ENCODE assay signal across 14 cellular contexts in genomic region chr1:232891116-232891515, GRCh38. TPM values are rescaled to one million over a fixed set of nuclear protein-coding genes. Genes with fewer than 3 reads are reported as not detected.
DNase-seq lines count a peak whose midpoint lies in the region; ATAC-seq, FAIRE-seq and TF ChIP-seq lines count a peak whose summit lies in the region.
"Had no signal": no experiment of that assay in that cellular context is flagged by ENCODE, and none has a peak within 500 bp of the region (broad histone marks: within the 10 kb centered on the region; RNA-seq: fewer than 3 reads in every experiment).

No MANE protein-coding gene starts in this region.

- peak; percentile 79 for DNase-seq in AG09319 (ENCODE audit: extremely low read depth, low read depth)
- peak; percentile 64 for DNase-seq in HTR-8/SVneo (ENCODE audit: insufficient read length, low spot score)
- DNase-seq in adipocyte (ENCODE audit: low read depth) = peak; percentile 88
- peak; percentile 91 for DNase-seq in mesenchymal stem cell
- DNase-seq in WTC11 (ENCODE audit: low spot score) = no peak
- DNase-seq in OCI-M2 (lab: John Stamatoyannopoulos, UW; ENCODE audit: unreplicated experiment) = no peak
- DNase-seq in RPMI8226 = no peak
- DNase-seq in NCI-H526 treated with DMSO at 0.1 percent for 48 hours (lab: John Stamatoyannopoulos, UW) = no peak
- DNase-seq: activated CD4-positive, CD25-positive, alpha-beta regulatory T cell; Caco-2; NCI-H2171; stomach had no signal

- H2AK5ac ChIP-seq in mesenchymal stem cell (ENCODE audit: low read length, severe bottlenecking) = no peak overlapping the region

- H3K4me2 ChIP-seq in mesenchymal stem cell (ENCODE audit: low read length, poor library complexity, severe bottlenecking) = no peak overlapping the region

- H3K4ac ChIP-seq in mesenchymal stem cell (ENCODE audit: low read depth in 1 of 2, low read length in 2 of 2) = no peak overlapping the region

- CTCF ChIA-PET in WTC11 (lab: Charles Lee) = interaction anchor here (0.7 to 2.6 kb wide), 2 partner anchors 11 to 264 kb away, joined by 3 to 6 read pairs; no protein-coding TSS in a partner anchor

- H3K4me1 ChIP-seq in adipocyte (ENCODE audit: control insufficient read depth, insufficient read depth, low read length) = peaks cover 23% of the 10 kb centered on the region
- H3K4me1 ChIP-seq in mesenchymal stem cell (ENCODE audit: control insufficient read depth, insufficient read depth, low read depth, low read length) = no peaks in the 10 kb centered on the region
- H3K4me1 ChIP-seq: Caco-2, stomach had no signal

- no peak overlapping the region for H3K23ac ChIP-seq in mesenchymal stem cell (ENCODE audit: low read length in 2 of 2)

- H3K27ac ChIP-seq in mesenchymal stem cell (ENCODE audit: low read length, poor library complexity, severe bottlenecking) = peak overlapping the region; percentile 75
- H3K27ac ChIP-seq: stomach had no signal

- no CpG with 5 or more reads among the region's 3 CpGs for WGBS in mesenchymal stem cell

- no peak overlapping the region for H3K27ac Mint-ChIP-seq in WTC11
- H3K27ac Mint-ChIP-seq: natural killer cell treated with Interleukin-12 subunit alpha and Interleukin-12 subunit beta and Interleukin-15 and Interleukin-18, amount 100 ng/mL, for 72 hours had no signal

- H3K27me3 ChIP-seq in adipocyte (replicated peaks; ENCODE audit: control insufficient read depth, insufficient read depth, low read length) (no peaks in the 10 kb centered on the region), mesenchymal stem cell (ENCODE audit: control insufficient read depth in 1 of 2, insufficient read depth in 1 of 2, low read length in 2 of 2) (no peaks in the 10 kb centered on the region)
- H3K27me3 ChIP-seq: stomach had no signal

- no peaks in the 10 kb centered on the region for H3K79me1 ChIP-seq in mesenchymal stem cell (replicated peaks; ENCODE audit: low read length, poor library complexity, severe bottlenecking)

- H4K8ac ChIP-seq in mesenchymal stem cell (ENCODE audit: low read length) = no peak overlapping the region

- H3K9me3 Mint-ChIP-seq in WTC11 = peaks cover 32% of the 10 kb centered on the region
- H3K9me3 Mint-ChIP-seq: natural killer cell treated with Interleukin-12 subunit alpha and Interleukin-12 subunit beta and Interleukin-15 and Interleukin-18, amount 100 ng/mL, for 72 hours had no signal

- no peak overlapping the region for H2AFZ ChIP-seq in mesenchymal stem cell (ENCODE audit: low read depth, low read length)

- H3K27me3 Mint-ChIP-seq in WTC11 (ENCODE audit: low read depth) = no peaks in the 10 kb centered on the region; the same call in 1 of the 2 replicates

- H2BK5ac ChIP-seq in mesenchymal stem cell (ENCODE audit: low read depth, low read length, poor library complexity, severe bottlenecking) = no peak overlapping the region

- no peak for FAIRE-seq in HTR-8/SVneo (lab: Jason Lieb, UNC)
- FAIRE-seq: GM18507 had no signal

- H3K4me3 ChIP-seq in adipocyte (ENCODE audit: low read length) (no peak overlapping the region), mesenchymal stem cell (ENCODE audit: insufficient read depth in 1 of 2, low read depth in 1 of 2, low read length in 2 of 2) (no peak overlapping the region)
- H3K4me3 ChIP-seq: stomach had no signal

- no peak overlapping the region for H3K4me3 Mint-ChIP-seq in WTC11
- H3K4me3 Mint-ChIP-seq: natural killer cell treated with Interleukin-12 subunit alpha and Interleukin-12 subunit beta and Interleukin-15 and Interleukin-18, amount 100 ng/mL, for 72 hours had no signal

- H3K9me3 ChIP-seq in adipocyte (ENCODE audit: control insufficient read depth, low read length) (peaks cover 12% of the 10 kb centered on the region), mesenchymal stem cell (ENCODE audit: control insufficient read depth, low read length) (peaks cover 8% of the 10 kb centered on the region)

- ATAC-seq in WTC11 = no peak
- ATAC-seq: natural killer cell treated with Interleukin-12 subunit alpha and Interleukin-12 subunit beta and Interleukin-15 and Interleukin-18, amount 100 ng/mL, for 72 hours had no signal

- H2BK12ac ChIP-seq in mesenchymal stem cell (ENCODE audit: low read length in 2 of 2) = no peak overlapping the region

- H3K9ac ChIP-seq in adipocyte (ENCODE audit: low read length) (peak overlapping the region; percentile 50), mesenchymal stem cell (ENCODE audit: low read length) (peak overlapping the region; percentile 34)

- H4K91ac ChIP-seq in mesenchymal stem cell (ENCODE audit: low read length) = no peak overlapping the region

- no peak overlapping the region for H3K14ac ChIP-seq in mesenchymal stem cell (ENCODE audit: low read length in 2 of 2)

- peaks cover 16% of the 10 kb centered on the region for H3K36me3 Mint-ChIP-seq in WTC11
- H3K36me3 Mint-ChIP-seq: natural killer cell treated with Interleukin-12 subunit alpha and Interleukin-12 subunit beta and Interleukin-15 and Interleukin-18, amount 100 ng/mL, for 72 hours had no signal

- TF ChIP-seq CTCF in AG09319 (IDR thresholded peaks at IDR 0.05; ENCODE audit: low read depth, low read length) = no peak
- TF ChIP-seq CTCF in WTC11 (IDR thresholded peaks at IDR 0.05) = no peak

- peak overlapping the region in 1 of 2 experiments; percentile 70 for H3K18ac ChIP-seq in mesenchymal stem cell (ENCODE audit: low read depth in 1 of 2, low read length in 2 of 2)

- H3K36me3 ChIP-seq in adipocyte (ENCODE audit: control insufficient read depth, insufficient read depth, low read length, severe bottlenecking) (no peaks in the 10 kb centered on the region), mesenchymal stem cell (ENCODE audit: control insufficient read depth in 1 of 2, insufficient read depth in 2 of 2, low read depth in 1 of 2, low read length in 2 of 2) (no peaks in the 10 kb centered on the region)
- H3K36me3 ChIP-seq: stomach had no signal

- H3K4me1 Mint-ChIP-seq in WTC11 = peaks cover 5% of the 10 kb centered on the region

- H2BK120ac ChIP-seq in mesenchymal stem cell (ENCODE audit: low read depth, low read length) = no peak overlapping the region

- no peak overlapping the region for H2BK15ac ChIP-seq in mesenchymal stem cell (ENCODE audit: low read depth, poor library complexity, severe bottlenecking)

- POLR2A ChIA-PET in WTC11 (lab: Charles Lee) = interaction anchor here (0.8 kb wide), 1 partner anchor 43 kb away, joined by 3 read pairs; no protein-coding TSS in a partner anchor

TF ChIP-seq in WTC11, 78 proteins besides CTCF, POLR2A, EP300 and RAD21 (continues in another document):
- TF ChIP-seq ZNF671 (CRISPR knock-in tag; IDR thresholded peaks at IDR 0.05) = no peak
- no peak for TF ChIP-seq STAT6 (CRISPR knock-in tag; conservative IDR thresholded peaks at IDR 0.05; ENCODE audit: low read depth)
- TF ChIP-seq ZNF263 (CRISPR knock-in tag; IDR thresholded peaks at IDR 0.05; ENCODE audit: low read depth) = no peak
- no peak for TF ChIP-seq CREM (CRISPR knock-in tag; IDR thresholded peaks at IDR 0.05)
- TF ChIP-seq ZNF121 (CRISPR knock-in tag; IDR thresholded peaks at IDR 0.05) = no peak
- TF ChIP-seq, protein P1, sequence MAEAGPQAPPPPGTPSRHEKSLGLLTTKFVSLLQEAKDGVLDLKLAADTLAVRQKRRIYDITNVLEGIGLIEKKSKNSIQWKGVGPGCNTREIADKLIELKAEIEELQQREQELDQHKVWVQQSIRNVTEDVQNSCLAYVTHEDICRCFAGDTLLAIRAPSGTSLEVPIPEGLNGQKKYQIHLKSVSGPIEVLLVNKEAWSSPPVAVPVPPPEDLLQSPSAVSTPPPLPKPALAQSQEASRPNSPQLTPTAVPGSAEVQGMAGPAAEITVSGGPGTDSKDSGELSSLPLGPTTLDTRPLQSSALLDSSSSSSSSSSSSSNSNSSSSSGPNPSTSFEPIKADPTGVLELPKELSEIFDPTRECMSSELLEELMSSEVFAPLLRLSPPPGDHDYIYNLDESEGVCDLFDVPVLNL (CRISPR knock-in tag; IDR thresholded peaks at IDR 0.05; ENCODE audit: borderline replicate concordance, low read depth) = no peak
- no peak for TF ChIP-seq TCF7 (CRISPR knock-in tag; IDR thresholded peaks at IDR 0.05; ENCODE audit: low read depth)
- TF ChIP-seq MXD4 (CRISPR knock-in tag; IDR thresholded peaks at IDR 0.05; ENCODE audit: borderline replicate concordance) = no peak
- no peak for TF ChIP-seq ESRRA (CRISPR knock-in tag; IDR thresholded peaks at IDR 0.05; ENCODE audit: borderline replicate concordance)
- TF ChIP-seq ZNF512 (CRISPR knock-in tag; IDR thresholded peaks at IDR 0.05; ENCODE audit: borderline replicate concordance) = no peak

RNA-seq across cellular contexts. Expression of gene NTPCR, which starts 59.3 kb away (rescaled TPM):
- polyA plus RNA-seq in mesenchymal stem cell (2013, experiment 1 of 2) = 33.9 TPM
- polyA plus RNA-seq in mesenchymal stem cell (2013, experiment 2 of 2) = 34.1 TPM
- 102 to 109 TPM (median 103 TPM) in 3 replicates for total RNA-seq in WTC11 (2021)

Comparison
In these comparisons a context has a peak if more than half of its experiments do, and no peak if none do; other contexts are left out.
1. DNase-seq: peak in AG09319 (single experiment), HTR-8/SVneo (single experiment), adipocyte (single experiment) and mesenchymal stem cell (single experiment); none in WTC11 (single experiment), OCI-M2 (single experiment), RPMI8226 (single experiment) and NCI-H526 treated with DMSO at 0.1 percent for 48 hours (single experiment).